ENCODE assay signal across 35 cellular contexts in the genomic region with DNA sequence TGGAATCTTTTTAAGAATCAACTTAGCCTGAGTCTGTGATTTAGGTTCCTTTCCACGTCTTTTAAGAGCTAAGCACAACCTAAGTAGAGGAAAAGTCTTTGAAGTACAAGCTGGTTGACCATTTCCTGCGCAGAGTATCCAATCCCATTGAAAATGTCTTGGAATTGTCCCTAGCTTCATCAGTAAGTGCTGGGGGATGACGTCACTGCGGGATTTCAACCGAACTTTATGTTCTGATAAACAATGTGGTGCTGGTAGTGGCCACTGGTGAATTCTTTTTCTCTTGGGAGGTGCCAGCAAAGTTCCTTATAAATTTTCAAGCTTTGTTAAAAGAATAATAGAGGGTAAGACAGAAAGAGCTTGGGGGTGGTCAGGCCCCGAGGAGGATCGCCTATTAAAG.
A peak's percentile ranks its signal among the peaks of the same experiment; 100 is the strongest.
DNase-seq lines count a peak whose midpoint lies in the region; TF ChIP-seq lines count a peak whose summit lies in the region.
"Had no signal": no experiment of that assay in that cellular context is flagged by ENCODE, and none has a peak within 500 bp of the region (broad histone marks: within the 10 kb centered on the region; RNA-seq: fewer than 3 reads in every experiment).

No MANE protein-coding gene starts in this region.

- H3K9me3 Mint-ChIP-seq in MCF 10A (ENCODE audit: unreplicated experiment) (no peaks in the 10 kb centered on the region), neural progenitor cell (no peaks in the 10 kb centered on the region)
- H3K9me3 Mint-ChIP-seq: activated naive CD8-positive, alpha-beta T cell treated with anti-CD3 and anti-CD28 coated beads, Interleukin-2, amount 10 ng/mL, durations not matched to agents 7 days and 5 days; central memory CD8-positive, alpha-beta T cell; dendritic cell treated with granulocyte-macrophage colony-stimulating factor and Interleukin-4, amounts not matched to agents 40 ng/mL and 50 ng/mL, for 4 days; endodermal cell; HFFc6; naive B cell; stimulated activated naive B cell treated with anti-CD40 and anti-IgM and Interleukin-4, amounts not matched to agents 10 μg/mL and 1 μg/mL and 100 μg/mL, for 72 hours had no signal

- no peak for TF ChIP-seq POLR2A in breast epithelium (IDR thresholded peaks at IDR 0.05)
- TF ChIP-seq POLR2A in uterus (IDR thresholded peaks at IDR 0.05), result no peak

- H3K36me3 ChIP-seq in breast epithelium (no peaks in the 10 kb centered on the region), neural progenitor cell (no peaks in the 10 kb centered on the region), uterus (no peaks in the 10 kb centered on the region)
- H3K36me3 ChIP-seq: heart right ventricle, Peyer's patch, upper lobe of right lung had no signal

- intact Hi-C loops in MCF 10A (cut with micrococcal nuclease) (no loop called here), breast epithelium (cut with DNase I; ENCODE audit: low total_unique reads) (no loop called here), uterus (cut with DNase I; ENCODE audit: low total_unique reads) (no loop called here)

- H3K9ac ChIP-seq in neural progenitor cell, result no peak overlapping the region
- H3K9ac ChIP-seq: KMS-11 had no signal

- no peak overlapping the region for H3K27ac ChIP-seq in breast epithelium
- no peak overlapping the region for H3K27ac ChIP-seq in neural progenitor cell
- H3K27ac ChIP-seq in uterus, result peak overlapping the region; percentile 68 to 77
- H3K27ac ChIP-seq: KMS-11, Peyer's patch, upper lobe of right lung had no signal

- no peak overlapping the region for H3K4me3 ChIP-seq in breast epithelium
- H3K4me3 ChIP-seq in neural progenitor cell, result no peak overlapping the region
- H3K4me3 ChIP-seq in uterus, result no peak overlapping the region
- H3K4me3 ChIP-seq: heart right ventricle, Peyer's patch, upper lobe of right lung had no signal

- H3K4me3 Mint-ChIP-seq in MCF 10A (ENCODE audit: unreplicated experiment) (no peak overlapping the region), neural progenitor cell (no peak overlapping the region)
- H3K4me3 Mint-ChIP-seq: activated CD4-positive, alpha-beta T cell treated with anti-CD3 and anti-CD28 coated beads for 36 hours; activated naive CD8-positive, alpha-beta T cell treated with anti-CD3 and anti-CD28 coated beads, Interleukin-2, amount 10 ng/mL, durations not matched to agents 7 days and 5 days; CD4-positive, CD25-positive, alpha-beta regulatory T cell; central memory CD8-positive, alpha-beta T cell; dendritic cell treated with granulocyte-macrophage colony-stimulating factor and Interleukin-4, amounts not matched to agents 40 ng/mL and 50 ng/mL, for 4 days; endodermal cell; HFFc6; mesothelial cell of epicardium; naive B cell; stimulated activated naive B cell treated with anti-CD40 and anti-IgM and Interleukin-4, amounts not matched to agents 10 μg/mL and 1 μg/mL and 100 μg/mL, for 72 hours had no signal

- H4K20me1 ChIP-seq in neural progenitor cell (ENCODE audit: low read depth), result no peaks in the 10 kb centered on the region

- no peaks in the 10 kb centered on the region for H3K36me3 Mint-ChIP-seq in MCF 10A (ENCODE audit: insufficient read depth, unreplicated experiment)
- H3K36me3 Mint-ChIP-seq in neural progenitor cell, result no peaks in the 10 kb centered on the region
- H3K36me3 Mint-ChIP-seq: activated naive CD8-positive, alpha-beta T cell treated with anti-CD3 and anti-CD28 coated beads, Interleukin-2, amount 10 ng/mL, durations not matched to agents 7 days and 5 days; CD4-positive, CD25-positive, alpha-beta regulatory T cell; naive B cell had no signal

- H3K4me1 ChIP-seq in breast epithelium (no peaks in the 10 kb centered on the region), neural progenitor cell (no peaks in the 10 kb centered on the region), uterus (peaks cover 0 to 12% of the 10 kb centered on the region in 2 donors)
- H3K4me1 ChIP-seq: upper lobe of right lung had no signal

- H3K79me2 ChIP-seq in neural progenitor cell (ENCODE audit: low read depth), result no peaks in the 10 kb centered on the region

- H3K4me1 Mint-ChIP-seq in MCF 10A (ENCODE audit: insufficient read depth, unreplicated experiment) (peaks cover 14% of the 10 kb centered on the region), neural progenitor cell (no peaks in the 10 kb centered on the region)
- H3K4me1 Mint-ChIP-seq: activated naive CD8-positive, alpha-beta T cell treated with anti-CD3 and anti-CD28 coated beads, Interleukin-2, amount 10 ng/mL, durations not matched to agents 7 days and 5 days; CD4-positive, CD25-positive, alpha-beta regulatory T cell; central memory CD8-positive, alpha-beta T cell had no signal

- no peak for TF ChIP-seq CTCF in MCF 10A (IDR thresholded peaks at IDR 0.05; ENCODE audit: unreplicated experiment)
- no peak for TF ChIP-seq CTCF in breast epithelium (IDR thresholded peaks at IDR 0.05)
- TF ChIP-seq CTCF in neural progenitor cell (IDR thresholded peaks at IDR 0.05), result no peak
- TF ChIP-seq CTCF in uterus (IDR thresholded peaks at IDR 0.05), result no peak

- CTCF ChIA-PET in MCF 10A (lab: Yijun Ruan, JAX), result interaction anchor here (0.6 to 1.6 kb wide), 2 partner anchors 197 to 306 kb away, joined by 3 to 5 read pairs; no protein-coding TSS in a partner anchor

- no peaks in the 10 kb centered on the region for H3K27me3 Mint-ChIP-seq in MCF 10A (ENCODE audit: insufficient read depth, unreplicated experiment)
- no peaks in the 10 kb centered on the region for H3K27me3 Mint-ChIP-seq in neural progenitor cell (ENCODE audit: insufficient read depth, low read depth)
- H3K27me3 Mint-ChIP-seq: activated CD4-positive, alpha-beta T cell treated with anti-CD3 and anti-CD28 coated beads for 36 hours; dendritic cell treated with granulocyte-macrophage colony-stimulating factor and Interleukin-4, amounts not matched to agents 40 ng/mL and 50 ng/mL, for 4 days; naive B cell; stimulated activated naive B cell treated with anti-CD40 and anti-IgM and Interleukin-4, amounts not matched to agents 10 μg/mL and 1 μg/mL and 100 μg/mL, for 72 hours had no signal

- no TSS peak for BruUV-seq in MCF 10A (replicated peaks; lab: Mats Ljungman, UMichigan)

- no peak for DNase-seq in MCF 10A (ENCODE audit: unreplicated experiment)
- no peak for DNase-seq in breast epithelium (ENCODE audit: low spot score in 2 of 2)
- DNase-seq in astrocyte of the hippocampus (ENCODE audit: low read depth, low spot score), result peak; percentile 35
- no peak for DNase-seq in neural progenitor cell (ENCODE audit: low spot score)
- DNase-seq in uterus, result no peak
- DNase-seq in NAMALWA (ENCODE audit: low spot score), result no peak
- DNase-seq in NCI-H2227 treated with DMSO at 0.1 percent for 48 hours (lab: John Stamatoyannopoulos, UW), result no peak
- DNase-seq in NCI-H345 treated with DMSO at 0.1 percent for 48 hours (lab: John Stamatoyannopoulos, UW; ENCODE audit: unreplicated experiment), result no peak
- DNase-seq: activated CD4-positive, alpha-beta T cell treated with anti-CD3 and anti-CD28 coated beads for 36 hours; activated CD8-positive, alpha-beta memory T cell treated with anti-CD3 and anti-CD28 coated beads for 24 hours; activated gamma-delta T cell; activated naive CD8-positive, alpha-beta T cell treated with anti-CD3 and anti-CD28 coated beads, Interleukin-2, amount 10 ng/mL, durations not matched to agents 7 days and 5 days; activated T-cell treated with anti-CD3 and anti-CD28 coated beads for 4 hours; Calu3; CD4-positive, CD25-positive, alpha-beta regulatory T cell; DMS79; endodermal cell; foreskin melanocyte; GDM1; heart right ventricle; HFFc6; kidney; naive B cell; NCI-H146; NCI-H446; NCI-H82; nucleus accumbens; Peyer's patch; SHP77; stimulated activated naive B cell treated with anti-CD40 and anti-IgM and Interleukin-4, amounts not matched to agents 10 μg/mL and 1 μg/mL and 100 μg/mL, for 72 hours; upper lobe of right lung had no signal

- H3K27me3 ChIP-seq in breast epithelium (no peaks in the 10 kb centered on the region), neural progenitor cell (no peaks in the 10 kb centered on the region), uterus (no peaks in the 10 kb centered on the region)
- H3K27me3 ChIP-seq: heart right ventricle, Peyer's patch, upper lobe of right lung had no signal

- H3K27ac Mint-ChIP-seq in MCF 10A (ENCODE audit: low read depth, unreplicated experiment), result peak overlapping the region; percentile 93
- H3K27ac Mint-ChIP-seq in neural progenitor cell, result no peak overlapping the region
- H3K27ac Mint-ChIP-seq: activated CD4-positive, alpha-beta T cell treated with anti-CD3 and anti-CD28 coated beads for 36 hours; activated naive CD8-positive, alpha-beta T cell treated with anti-CD3 and anti-CD28 coated beads, Interleukin-2, amount 10 ng/mL, durations not matched to agents 7 days and 5 days; CD4-positive, CD25-positive, alpha-beta regulatory T cell; dendritic cell treated with granulocyte-macrophage colony-stimulating factor and Interleukin-4, amounts not matched to agents 40 ng/mL and 50 ng/mL, for 4 days; endodermal cell; HFFc6; mesothelial cell of epicardium; naive B cell; stimulated activated naive B cell treated with anti-CD40 and anti-IgM and Interleukin-4, amounts not matched to agents 10 μg/mL and 1 μg/mL and 100 μg/mL, for 72 hours had no signal

- no peak overlapping the region for H3K4me2 ChIP-seq in neural progenitor cell
- H3K4me2 ChIP-seq: KMS-11 had no signal

- POLR2A ChIA-PET in MCF 10A (lab: Yijun Ruan, JAX), result interaction anchor here (0.8 to 0.9 kb wide), 2 partner anchors 9 to 16 kb away, joined by 3 to 4 read pairs; no protein-coding TSS in a partner anchor

- H3K9me3 ChIP-seq in breast epithelium (no peaks in the 10 kb centered on the region), neural progenitor cell (ENCODE audit: low read depth) (no peaks in the 10 kb centered on the region), uterus (no peaks in the 10 kb centered on the region)
- H3K9me3 ChIP-seq: heart right ventricle, Peyer's patch, upper lobe of right lung had no signal

- peak overlapping the region; percentile 42 for H2AFZ ChIP-seq in neural progenitor cell (replicated peaks)

- no peaks in the 10 kb centered on the region for H3F3A ChIP-seq in neural progenitor cell (ENCODE audit: low read depth)

Comparison
In these comparisons a context has a peak if more than half of its experiments do, and no peak if none do; other contexts are left out.
1. H3K27ac ChIP-seq: peak in uterus (2 of 2); none in breast epithelium (0 of 2) and neural progenitor cell (single experiment).